ENCODE assay signal across 12 cellular contexts in genomic region chr10:117166420-117167345, GRCh38. TPM values are rescaled to one million over a fixed set of nuclear protein-coding genes. Genes with fewer than 3 reads are reported as not detected.
DNase-seq lines count a peak whose midpoint lies in the region; ATAC-seq, FAIRE-seq and TF ChIP-seq lines count a peak whose summit lies in the region.
"Had no signal": no experiment of that assay in that cellular context is flagged by ENCODE, and none has a peak within 500 bp of the region (broad histone marks: within the 10 kb centered on the region; RNA-seq: fewer than 3 reads in every experiment).

No MANE protein-coding gene starts in this region.

- peaks cover 41% of the 10 kb centered on the region for H3K4me1 ChIP-seq in left ventricle myocardium inferior

- peaks cover 44% of the 10 kb centered on the region for H3K4me1 Mint-ChIP-seq in activated naive CD4-positive, alpha-beta T cell treated with anti-CD3 and anti-CD28 coated beads, Interleukin-2, amount 50 U/mL, for 24 hours
- H3K4me1 Mint-ChIP-seq in IgD-negative memory B cell: peaks cover 4 to 22% (median 5%) of the 10 kb centered on the region in 3 donors
- peaks cover 23% of the 10 kb centered on the region for H3K4me1 Mint-ChIP-seq in stimulated activated effector memory CD8-positive, alpha-beta T cell treated with anti-CD3 and anti-CD28 coated beads, Interleukin-12 subunit alpha, Interleukin-12 subunit beta, amount 100 ng/mL, for 72 hours

- no peak for DNase-seq in activated naive CD4-positive, alpha-beta T cell treated with anti-CD3 and anti-CD28 coated beads, Interleukin-2, amount 50 U/mL, for 16 hours
- DNase-seq in epithelial cell of esophagus (ENCODE audit: low read depth) (peak; percentile 72), left ventricle myocardium inferior (no peak), left ventricle myocardium superior (no peak), D721Med (ENCODE audit: insufficient read length, low spot score) (no peak)
- DNase-seq in stimulated activated effector memory CD8-positive, alpha-beta T cell treated with anti-CD3 and anti-CD28 coated beads, Interleukin-12 subunit alpha, Interleukin-12 subunit beta, amount 100 ng/mL, for 72 hours (ENCODE audit: low spot score in 2 of 2): peak in 1 of 2 donors; percentile 50
- DNase-seq: NCI-H748 treated with DMSO at 0.1 percent for 48 hours, stomach had no signal

- H3K9me3 Mint-ChIP-seq in activated naive CD4-positive, alpha-beta T cell treated with anti-CD3 and anti-CD28 coated beads, Interleukin-2, amount 50 U/mL, for 24 hours: no peaks in the 10 kb centered on the region
- H3K9me3 Mint-ChIP-seq in IgD-negative memory B cell: peaks cover 0 to 4% (median 0%) of the 10 kb centered on the region in 3 donors
- H3K9me3 Mint-ChIP-seq in stimulated activated effector memory CD8-positive, alpha-beta T cell treated with anti-CD3 and anti-CD28 coated beads, Interleukin-12 subunit alpha, Interleukin-12 subunit beta, amount 100 ng/mL, for 72 hours: no peaks in the 10 kb centered on the region

- TF ChIP-seq CTCF in epithelial cell of esophagus (IDR thresholded peaks at IDR 0.05; ENCODE audit: insufficient read depth, low read depth, low read length, missing control alignments): no peak
- no peak for TF ChIP-seq CTCF in left ventricle myocardium inferior (IDR thresholded peaks at IDR 0.05; ENCODE audit: borderline replicate concordance)
- TF ChIP-seq CTCF in D721Med (IDR thresholded peaks at IDR 0.05; ENCODE audit: insufficient read depth, missing control alignments): no peak

- H3K36me3 ChIP-seq in left ventricle myocardium inferior: no peaks in the 10 kb centered on the region
- H3K36me3 ChIP-seq: stomach had no signal

- H3K27ac Mint-ChIP-seq in activated naive CD4-positive, alpha-beta T cell treated with anti-CD3 and anti-CD28 coated beads, Interleukin-2, amount 50 U/mL, for 24 hours: peak overlapping the region; percentile 35
- H3K27ac Mint-ChIP-seq in IgD-negative memory B cell: peak overlapping the region in 2 of 3 donors; percentile 67 to 82
- no peak overlapping the region for H3K27ac Mint-ChIP-seq in stimulated activated effector memory CD8-positive, alpha-beta T cell treated with anti-CD3 and anti-CD28 coated beads, Interleukin-12 subunit alpha, Interleukin-12 subunit beta, amount 100 ng/mL, for 72 hours

- FAIRE-seq in D721Med (lab: Jason Lieb, UNC): no peak

- peak; percentile 45 for ATAC-seq in stimulated activated effector memory CD8-positive, alpha-beta T cell treated with anti-CD3 and anti-CD28 coated beads, Interleukin-12 subunit alpha, Interleukin-12 subunit beta, amount 100 ng/mL, for 72 hours
- ATAC-seq in left ventricle myocardium superior: no peak

- peaks cover 100% of the 10 kb centered on the region for H3K27me3 ChIP-seq in left ventricle myocardium inferior (ENCODE audit: low read depth)

- no peaks in the 10 kb centered on the region for H3K36me3 Mint-ChIP-seq in activated naive CD4-positive, alpha-beta T cell treated with anti-CD3 and anti-CD28 coated beads, Interleukin-2, amount 50 U/mL, for 24 hours
- H3K36me3 Mint-ChIP-seq in IgD-negative memory B cell: no peaks in the 10 kb centered on the region
- no peaks in the 10 kb centered on the region for H3K36me3 Mint-ChIP-seq in stimulated activated effector memory CD8-positive, alpha-beta T cell treated with anti-CD3 and anti-CD28 coated beads, Interleukin-12 subunit alpha, Interleukin-12 subunit beta, amount 100 ng/mL, for 72 hours

- H3K27ac ChIP-seq in left ventricle myocardium inferior (replicated peaks): no peak overlapping the region
- H3K27ac ChIP-seq: C4-2B, stomach had no signal

- peaks cover 62% of the 10 kb centered on the region for H3K27me3 Mint-ChIP-seq in activated naive CD4-positive, alpha-beta T cell treated with anti-CD3 and anti-CD28 coated beads, Interleukin-2, amount 50 U/mL, for 24 hours
- peaks cover 60% of the 10 kb centered on the region for H3K27me3 Mint-ChIP-seq in IgD-negative memory B cell

- H3K4me3 Mint-ChIP-seq in activated naive CD4-positive, alpha-beta T cell treated with anti-CD3 and anti-CD28 coated beads, Interleukin-2, amount 50 U/mL, for 24 hours: peak overlapping the region; percentile 39
- peak overlapping the region in 2 of 4 donors; percentile 30 to 42 for H3K4me3 Mint-ChIP-seq in IgD-negative memory B cell
- H3K4me3 Mint-ChIP-seq in stimulated activated effector memory CD8-positive, alpha-beta T cell treated with anti-CD3 and anti-CD28 coated beads, Interleukin-12 subunit alpha, Interleukin-12 subunit beta, amount 100 ng/mL, for 72 hours: no peak overlapping the region

- no peaks in the 10 kb centered on the region for H3K9me3 ChIP-seq in left ventricle myocardium inferior (replicated peaks)
- H3K9me3 ChIP-seq: stomach had no signal

- intact Hi-C loops in left ventricle myocardium inferior (cut with micrococcal nuclease) (no loop called here), left ventricle myocardium superior (cut with micrococcal nuclease) (no loop called here)

- no peak overlapping the region for H3K4me3 ChIP-seq in epithelial cell of esophagus (ENCODE audit: low read length)
- no peak overlapping the region for H3K4me3 ChIP-seq in left ventricle myocardium inferior
- H3K4me3 ChIP-seq: lung had no signal

RNA-seq across cellular contexts. Expression of gene VAX1, which starts 28.6 kb away (rescaled TPM):
- not detected for polyA plus RNA-seq in IgD-negative memory B cell
- total RNA-seq in left ventricle myocardium inferior (not detected), left ventricle myocardium superior (not detected)
- total RNA-seq: lung, stomach had no signal
- polyA plus RNA-seq: lung, stomach had no signal

RNA-seq across cellular contexts. Expression of gene KCNK18, which starts 30.6 kb away (rescaled TPM):
- polyA plus RNA-seq in IgD-negative memory B cell: not detected
- total RNA-seq in left ventricle myocardium inferior (not detected), left ventricle myocardium superior (not detected)
- total RNA-seq: lung, stomach had no signal
- polyA plus RNA-seq: lung, stomach had no signal
